Comparison of ENCODE assay signal across 1 cellular context in genomic region chr15:31104048-31104447, GRCh38.
TF ChIP-seq lines count a peak whose summit lies in the region.

No MANE protein-coding gene starts in this region.

TF ChIP-seq in K562, 482 proteins besides CTCF, POLR2A, EP300 and RAD21:
- TF ChIP-seq DEAF1 (CRISPR knock-in tag; IDR thresholded peaks at IDR 0.05) (no peak), HDAC1 (IDR thresholded peaks at IDR 0.05) (no peak), ZNF23 (CRISPR knock-in tag; IDR thresholded peaks at IDR 0.05) (no peak), CAMTA2 (CRISPR knock-in tag; conservative IDR thresholded peaks at IDR 0.05) (no peak), TAF15 (IDR thresholded peaks at IDR 0.05; ENCODE audit: low read depth, low read length) (no peak), KLF13 (tag; IDR thresholded peaks at IDR 0.05; ENCODE audit: borderline replicate concordance, low read depth) (no peak), MGA (IDR thresholded peaks at IDR 0.05) (no peak), MECOM (CRISPR knock-in tag; IDR thresholded peaks at IDR 0.05) (no peak), GTF2E2 (tag; IDR thresholded peaks at IDR 0.05) (no peak), IFI16 (CRISPR knock-in tag; IDR thresholded peaks at IDR 0.05) (no peak), STAT5A (IDR thresholded peaks at IDR 0.05; ENCODE audit: borderline replicate concordance, low read length) (no peak), ZNF316 (IDR thresholded peaks at IDR 0.05) (no peak), RNF219 (CRISPR knock-in tag; IDR thresholded peaks at IDR 0.05) (no peak), NR3C1 (CRISPR knock-in tag; IDR thresholded peaks at IDR 0.05) (no peak), NCOA1 (IDR thresholded peaks at IDR 0.05; ENCODE audit: low read depth) (no peak)
TF ChIP-seq in K562: peak in this region for 0.
